Comparison of ENCODE assay signal across 8 cellular contexts in genomic region chr7:70695804-70696104, GRCh38.
DNase-seq lines count a peak whose midpoint lies in the region; ATAC-seq and TF ChIP-seq lines count a peak whose summit lies in the region.

No MANE protein-coding gene starts in this region.

- H3K4me1 ChIP-seq in GM23338 (ENCODE audit: insufficient read depth) (peaks cover 39% of the 10 kb centered on the region), body of pancreas (peaks cover 14% of the 10 kb centered on the region)

- H3K4me1 Mint-ChIP-seq in GM23338, result peaks cover 10% of the 10 kb centered on the region
- peaks cover 30% of the 10 kb centered on the region for H3K4me1 Mint-ChIP-seq in mesothelial cell of epicardium

- H3K27ac Mint-ChIP-seq in GM23338, result peak overlapping the region; percentile 79; the same call in 1 of the 2 replicates
- peak overlapping the region; percentile 89 for H3K27ac Mint-ChIP-seq in mesothelial cell of epicardium

- H2AFZ ChIP-seq in GM23338, result no peak overlapping the region

- H3K4me2 ChIP-seq in GM23338, result peak overlapping the region; percentile 87

- H3K27me3 Mint-ChIP-seq in GM23338 (ENCODE audit: insufficient read depth, low read depth, poor library complexity), result peaks cover 29% of the 10 kb centered on the region
- H3K27me3 Mint-ChIP-seq in mesothelial cell of epicardium (ENCODE audit: low read depth), result peaks cover 5% of the 10 kb centered on the region

- no peak overlapping the region for H3K4me3 Mint-ChIP-seq in GM23338
- H3K4me3 Mint-ChIP-seq in mesothelial cell of epicardium, result peak overlapping the region; percentile 86

- H3K36me3 Mint-ChIP-seq in GM23338 (ENCODE audit: low read depth) (peaks cover 19% of the 10 kb centered on the region), mesothelial cell of epicardium (no peaks in the 10 kb centered on the region)

- no peaks in the 10 kb centered on the region for H3K9me2 ChIP-seq in GM23338 (ENCODE audit: insufficient read depth)

- H3F3A ChIP-seq in GM23338 (replicated peaks; ENCODE audit: low read depth), result 0 out of 2 replicates have a peak, but pooled peaks cover 5% of the 10 kb centered on the region

- H4K20me1 ChIP-seq in GM23338 (replicated peaks; ENCODE audit: insufficient read depth), result peaks cover 12% of the 10 kb centered on the region; the same call in 1 of the 2 replicates

- CTCF ChIA-PET in AG04449 (lab: Yijun Ruan, JAX), result interaction anchor here (0.7 to 6.5 kb wide), 9 partner anchors 10 to 653 kb away, joined by 3 to 95 read pairs (median 3); no protein-coding TSS in a partner anchor

- H3K9me3 ChIP-seq in body of pancreas, result no peaks in the 10 kb centered on the region

- ATAC-seq in GM23338 (no peak), body of pancreas (no peak), GM21515 (IDR thresholded peaks at IDR 0.05; ENCODE audit: unreplicated experiment) (no peak), GM21717 (IDR thresholded peaks at IDR 0.05; ENCODE audit: unreplicated experiment) (no peak), GM18505 (IDR thresholded peaks at IDR 0.05; ENCODE audit: unreplicated experiment) (no peak), HG03025 (IDR thresholded peaks at IDR 0.05; ENCODE audit: low FRiP score, unreplicated experiment) (no peak)

- H3K9me3 Mint-ChIP-seq in GM23338 (peaks cover 3% of the 10 kb centered on the region; the same call in 1 of the 3 replicates), mesothelial cell of epicardium (no peaks in the 10 kb centered on the region)

- no peak for TF ChIP-seq CTCF in AG04449 (IDR thresholded peaks at IDR 0.05; ENCODE audit: insufficient read depth, low read length, missing control alignments)
- TF ChIP-seq CTCF in GM23338 (conservative IDR thresholded peaks at IDR 0.05; ENCODE audit: low read depth in 2 of 2), result no peak
- no peak for TF ChIP-seq CTCF in body of pancreas (IDR thresholded peaks at IDR 0.05)
- no peak for TF ChIP-seq CTCF in mesothelial cell of epicardium (IDR thresholded peaks at IDR 0.05; ENCODE audit: unreplicated experiment)

- DNase-seq in AG04449 (ENCODE audit: low read depth, low spot score) (no peak), GM23338 (ENCODE audit: low spot score) (no peak), body of pancreas (no peak), mesothelial cell of epicardium (ENCODE audit: low spot score in 2 of 2, unreplicated experiment in 2 of 2) (no peak)

- no peak for TF ChIP-seq POLR2A in body of pancreas (IDR thresholded peaks at IDR 0.05)
- TF ChIP-seq POLR2A in GM18505 (IDR thresholded peaks at IDR 0.05; ENCODE audit: borderline replicate concordance, extremely low read depth, insufficient read depth, insufficient read length), result no peak

- WGBS in body of pancreas, 2 donors, result 39 to 41% methylated on average over 10 of the region's 10 CpGs

- peaks cover 44% of the 10 kb centered on the region for H3K79me2 ChIP-seq in GM23338 (replicated peaks; ENCODE audit: insufficient read depth)

- H3K36me3 ChIP-seq in GM23338 (ENCODE audit: insufficient read depth) (no peaks in the 10 kb centered on the region), body of pancreas (replicated peaks in 1 of 2; ENCODE audit: insufficient read depth in 1 of 2, low read depth in 2 of 2) (no peaks in the 10 kb centered on the region)

- H3K4me3 ChIP-seq in AG04449 (ENCODE audit: low read depth, low read length) (peak overlapping the region; percentile 71), GM23338 (peak overlapping the region; percentile 78), body of pancreas (peak overlapping the region; percentile 18 to 90)

- POLR2A ChIA-PET in AG04449 (lab: Yijun Ruan, JAX), result interaction anchor here (0.8 to 1.0 kb wide), 2 partner anchors 15 to 23 kb away, joined by 3 read pairs; no protein-coding TSS in a partner anchor

- intact Hi-C loops in body of pancreas (cut with DNase I), result no loop called here

- peaks cover 40% of the 10 kb centered on the region for H3K27me3 ChIP-seq in GM23338 (ENCODE audit: insufficient read depth)
- no peaks in the 10 kb centered on the region for H3K27me3 ChIP-seq in body of pancreas

- no peak overlapping the region for H3K27ac ChIP-seq in GM23338 (ENCODE audit: low read depth)
- H3K27ac ChIP-seq in body of pancreas, result peak overlapping the region in 2 of 4 donors; percentile 41 to 74

TF ChIP-seq in GM23338, 12 proteins besides CTCF, POLR2A, EP300 and RAD21 (continues in another document):
- TF ChIP-seq JUNB (IDR thresholded peaks at IDR 0.05; ENCODE audit: unreplicated experiment), result no peak
- no peak for TF ChIP-seq ETS1 (IDR thresholded peaks at IDR 0.05)
- TF ChIP-seq POLR2AphosphoS5 (IDR thresholded peaks at IDR 0.05; ENCODE audit: low read depth), result no peak
- TF ChIP-seq REST (IDR thresholded peaks at IDR 0.05; ENCODE audit: unreplicated experiment), result no peak
- TF ChIP-seq CREB1 (CRISPR knock-in tag; IDR thresholded peaks at IDR 0.05; ENCODE audit: low read depth), result no peak
- no peak for TF ChIP-seq ZNF114 (CRISPR knock-in tag; IDR thresholded peaks at IDR 0.05)
